ENCODE assay signal across 17 cellular contexts in the genomic region with DNA sequence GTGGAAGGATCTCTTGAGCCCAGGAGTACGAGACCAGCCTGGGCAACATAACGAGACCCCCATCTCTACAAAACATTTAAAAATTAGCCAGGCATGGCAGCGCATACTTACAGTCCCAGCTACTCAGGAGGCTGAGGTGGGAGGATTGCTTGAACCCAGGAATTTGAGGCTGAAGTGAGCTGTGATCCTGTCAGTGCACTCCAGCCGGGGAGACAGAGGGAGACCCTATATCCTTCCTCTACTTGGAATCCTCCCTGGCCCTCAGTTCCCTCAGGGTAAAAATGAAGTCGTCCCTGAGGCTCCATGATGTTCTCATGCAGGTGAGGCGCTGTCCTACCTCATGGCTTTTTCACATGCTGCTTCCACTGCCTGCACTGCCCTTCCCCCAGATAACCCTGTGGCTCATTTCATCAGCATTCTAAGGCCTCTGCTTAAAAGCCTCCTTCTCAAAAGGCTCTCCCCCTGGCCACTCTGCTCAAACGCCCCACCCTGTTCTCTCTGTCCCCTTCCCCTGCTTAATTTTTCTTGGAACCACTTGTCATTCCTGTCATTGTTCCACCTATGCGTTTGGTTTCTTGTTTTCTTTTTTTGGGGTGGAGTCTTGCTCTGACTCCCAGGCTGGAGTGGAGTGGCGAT. TPM values are rescaled to one million over a fixed set of nuclear protein-coding genes. Genes with fewer than 3 reads are reported as not detected.
A peak's percentile ranks its signal among the peaks of the same experiment; 100 is the strongest.
DNase-seq lines count a peak whose midpoint lies in the region; ATAC-seq lines count a peak whose summit lies in the region.
"Had no signal": no experiment of that assay in that cellular context is flagged by ENCODE, and none has a peak within 500 bp of the region (broad histone marks: within the 10 kb centered on the region; RNA-seq: fewer than 3 reads in every experiment).

No MANE protein-coding gene starts in this region.

- H3K27me3 ChIP-seq in BLaER1, result no peaks in the 10 kb centered on the region
- H3K27me3 ChIP-seq in naive thymus-derived CD4-positive, alpha-beta T cell (ENCODE audit: control insufficient read depth in 2 of 2, insufficient read depth in 2 of 2, low read length in 2 of 2), result no peaks in the 10 kb centered on the region
- H3K27me3 ChIP-seq: BE2C, esophagus squamous epithelium had no signal

- no peaks in the 10 kb centered on the region for H3K9me3 Mint-ChIP-seq in dendritic cell treated with granulocyte-macrophage colony-stimulating factor and Interleukin-4, amounts not matched to agents 40 ng/mL and 50 ng/mL, for 4 days
- peaks cover 0 to 5% (median 0%) of the 10 kb centered on the region in 11 donors for H3K9me3 Mint-ChIP-seq in naive thymus-derived CD4-positive, alpha-beta T cell

- peak overlapping the region; percentile 61 for H3K27ac ChIP-seq in BLaER1
- H3K27ac ChIP-seq in naive thymus-derived CD4-positive, alpha-beta T cell (ENCODE audit: low read depth, low read length), result no peak overlapping the region
- H3K27ac ChIP-seq: GM23248 had no signal

- peak; percentile 48 for DNase-seq in ELF-1 (ENCODE audit: low read depth, low spot score)
- DNase-seq in naive thymus-derived CD4-positive, alpha-beta T cell, result no peak
- DNase-seq in NCI-H2227 treated with DMSO at 0.1 percent for 48 hours (lab: John Stamatoyannopoulos, UW), result no peak
- DNase-seq in iPS-NIHi7 (ENCODE audit: extremely low spot score), result no peak
- DNase-seq: activated CD4-positive, CD25-positive, alpha-beta regulatory T cell treated with anti-CD3 and anti-CD28 coated beads, Interleukin-2, amount 50 U/mL, for 72 hours; activated effector memory CD4-positive, alpha-beta T cell treated with Interleukin-2 at 50 U/mL for 16 hours; BE2C; EL; esophagus squamous epithelium; GM23248; NCI-H2171 treated with DMSO at 0.1 percent for 48 hours; stimulated activated CD4-positive, alpha-beta T cell treated with anti-CD3 and anti-CD28 coated beads, Interleukin-2, amount 100 ng/mL, for 48 hours had no signal

- H3K27ac Mint-ChIP-seq in dendritic cell treated with granulocyte-macrophage colony-stimulating factor and Interleukin-4, amounts not matched to agents 40 ng/mL and 50 ng/mL, for 4 days, result peak overlapping the region; percentile 68
- H3K27ac Mint-ChIP-seq in naive thymus-derived CD4-positive, alpha-beta T cell, result peak overlapping the region in 7 of 9 donors; percentile 29 to 83 (median 67)
- H3K27ac Mint-ChIP-seq: mesothelial cell of epicardium had no signal

- POLR2A ChIA-PET in naive thymus-derived CD4-positive, alpha-beta T cell (lab: Charles Lee), result no interaction called here

- 0 out of 2 replicates have a peak overlapping the region, but pooled peaks have one; percentile 16 for H3K9ac ChIP-seq in BLaER1
- H3K9ac ChIP-seq: GM23248 had no signal

- H3K27me3 Mint-ChIP-seq in dendritic cell treated with granulocyte-macrophage colony-stimulating factor and Interleukin-4, amounts not matched to agents 40 ng/mL and 50 ng/mL, for 4 days, result no peaks in the 10 kb centered on the region
- H3K27me3 Mint-ChIP-seq in naive thymus-derived CD4-positive, alpha-beta T cell, result no peaks in the 10 kb centered on the region

- intact Hi-C loops in dendritic cell treated with granulocyte-macrophage colony-stimulating factor and Interleukin-4, amounts not matched to agents 40 ng/mL and 50 ng/mL, for 4 days (cut with micrococcal nuclease), result no loop called here
- intact Hi-C loops in naive thymus-derived CD4-positive, alpha-beta T cell (cut with micrococcal nuclease), result no loop called here

- peaks cover 33% of the 10 kb centered on the region for H3K36me3 Mint-ChIP-seq in dendritic cell treated with granulocyte-macrophage colony-stimulating factor and Interleukin-4, amounts not matched to agents 40 ng/mL and 50 ng/mL, for 4 days (ENCODE audit: low read depth)
- H3K36me3 Mint-ChIP-seq in naive thymus-derived CD4-positive, alpha-beta T cell, result peaks cover 0 to 46% (median 8%) of the 10 kb centered on the region in 5 donors

- peak overlapping the region; percentile 50 for H3K4me2 ChIP-seq in BLaER1

- H3K4me3 Mint-ChIP-seq in dendritic cell treated with granulocyte-macrophage colony-stimulating factor and Interleukin-4, amounts not matched to agents 40 ng/mL and 50 ng/mL, for 4 days, result no peak overlapping the region
- peak overlapping the region in 1 of 10 donors; percentile 21 for H3K4me3 Mint-ChIP-seq in naive thymus-derived CD4-positive, alpha-beta T cell
- H3K4me3 Mint-ChIP-seq: mesothelial cell of epicardium had no signal

- no peak overlapping the region for H3K4me3 ChIP-seq in BLaER1
- H3K4me3 ChIP-seq in naive thymus-derived CD4-positive, alpha-beta T cell (ENCODE audit: low read length), result no peak overlapping the region
- H3K4me3 ChIP-seq: esophagus squamous epithelium, GM23248 had no signal

- peaks cover 88% of the 10 kb centered on the region for H3K4me1 ChIP-seq in BLaER1
- peaks cover under 1 to 3% of the 10 kb centered on the region in 2 donors for H3K4me1 ChIP-seq in naive thymus-derived CD4-positive, alpha-beta T cell (ENCODE audit: control insufficient read depth in 2 of 2, insufficient read depth in 2 of 2, low read length in 2 of 2)
- H3K4me1 ChIP-seq: BE2C had no signal

- peaks cover 21% of the 10 kb centered on the region for H4K20me1 ChIP-seq in BLaER1

- H3K36me3 ChIP-seq in BLaER1, result peaks cover 64% of the 10 kb centered on the region
- peaks cover 0 to 11% (median 0%) of the 10 kb centered on the region in 3 experiments for H3K36me3 ChIP-seq in naive thymus-derived CD4-positive, alpha-beta T cell (ENCODE audit: control insufficient read depth in 2 of 3, insufficient read depth in 3 of 3, low read length in 3 of 3)

- peaks cover 31% of the 10 kb centered on the region for H3K9me3 ChIP-seq in BLaER1
- H3K9me3 ChIP-seq in naive thymus-derived CD4-positive, alpha-beta T cell (ENCODE audit: control insufficient read depth in 2 of 3, low read length in 3 of 3), result no peaks in the 10 kb centered on the region
- H3K9me3 ChIP-seq: esophagus squamous epithelium had no signal

- no peak for ATAC-seq in naive thymus-derived CD4-positive, alpha-beta T cell
- ATAC-seq in GM19023 (IDR thresholded peaks at IDR 0.05; ENCODE audit: unreplicated experiment) (no peak), HG02973 (IDR thresholded peaks at IDR 0.05; ENCODE audit: unreplicated experiment) (no peak)

- H3K4me1 Mint-ChIP-seq in dendritic cell treated with granulocyte-macrophage colony-stimulating factor and Interleukin-4, amounts not matched to agents 40 ng/mL and 50 ng/mL, for 4 days (ENCODE audit: low read depth), result peaks cover 62% of the 10 kb centered on the region
- H3K4me1 Mint-ChIP-seq in naive thymus-derived CD4-positive, alpha-beta T cell, result peaks cover 16 to 63% (median 45%) of the 10 kb centered on the region in 7 donors
- H3K4me1 Mint-ChIP-seq: mesothelial cell of epicardium had no signal

- CTCF ChIA-PET in naive thymus-derived CD4-positive, alpha-beta T cell (lab: Charles Lee), result no interaction called here

RNA-seq across cellular contexts. Expression of a gene that starts 19.2 kb away (rescaled TPM):
- 100 to 1,000 TPM; 238 to 340 (median 269) TPM for total RNA-seq in naive thymus-derived CD4-positive, alpha-beta T cell
- polyA plus RNA-seq in naive thymus-derived CD4-positive, alpha-beta T cell, result 100 to 1,000 TPM in 1 of 2 donors, 10 to 100 TPM in 1; 49.1 to 111 TPM

RNA-seq across cellular contexts. Expression of a gene that starts 35.8 kb away (rescaled TPM):
- total RNA-seq in naive thymus-derived CD4-positive, alpha-beta T cell, result 10 to 100 TPM; 36.1 to 63.4 (median 54.9) TPM
- 10 to 100 TPM; 38.0 to 41.8 TPM for polyA plus RNA-seq in naive thymus-derived CD4-positive, alpha-beta T cell
